In the genomic region with DNA sequence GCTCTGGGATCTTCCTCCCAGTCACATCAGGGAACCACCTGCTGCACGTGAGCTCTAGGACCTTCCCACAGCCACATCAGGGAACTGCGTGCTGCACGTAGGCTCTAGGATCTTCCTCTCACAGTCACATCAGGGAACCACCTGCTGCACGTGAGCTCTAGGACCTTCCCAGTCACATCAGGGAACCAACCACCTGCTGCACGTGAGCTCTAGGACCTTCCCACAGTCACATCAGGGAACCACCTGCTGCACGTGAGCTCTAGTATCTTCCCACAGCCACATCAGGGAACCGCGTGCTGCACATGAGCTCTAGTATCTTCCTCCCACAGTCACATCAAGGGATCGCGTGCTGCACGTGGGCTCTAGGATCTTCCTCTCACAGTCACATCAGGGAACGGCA, we compare ENCODE assay signal across 21 cellular contexts.
DNase-seq lines count a peak whose midpoint lies in the region; ATAC-seq, FAIRE-seq and TF ChIP-seq lines count a peak whose summit lies in the region.
"Had no signal": no experiment of that assay in that cellular context is flagged by ENCODE, and none has a peak within 500 bp of the region (broad histone marks: within the 10 kb centered on the region; RNA-seq: fewer than 3 reads in every experiment).

No MANE protein-coding gene starts in this region.

- no peaks in the 10 kb centered on the region for H3K9me3 ChIP-seq in CD4-positive, alpha-beta T cell (ENCODE audit: control insufficient read depth, low read length)
- H3K9me3 ChIP-seq in K562 (replicated peaks; ENCODE audit: control insufficient read depth, insufficient read depth, low read depth, low read length) (no peaks in the 10 kb centered on the region), esophagus muscularis mucosa (no peaks in the 10 kb centered on the region), neuronal stem cell (replicated peaks in 1 of 2; ENCODE audit: control insufficient read depth in 2 of 2, insufficient read depth in 1 of 2, low read depth in 1 of 2, low read length in 2 of 2) (peaks cover 2 to 14% of the 10 kb centered on the region in 2 donors)

- no peaks in the 10 kb centered on the region for H4K20me1 ChIP-seq in K562 (replicated peaks; ENCODE audit: control insufficient read depth, insufficient read depth, low read length)

- no peaks in the 10 kb centered on the region for H3K27me3 Mint-ChIP-seq in CD4-positive, alpha-beta T cell
- H3K27me3 Mint-ChIP-seq in activated T-helper 1 cell treated with anti-CD3 and anti-CD28 coated beads, Interleukin-12 subunit alpha, Interleukin-12 subunit beta, Interleukin-2, Interleukin-4 antibody, amounts not matched to agents 30 ng/mL and 10 ng/mL and 1 ng/mL, durations not matched to agents 14 hours and 24 hours and 36 hours (ENCODE audit: insufficient read depth), result peaks cover 14% of the 10 kb centered on the region

- no peak overlapping the region for H3K4me3 Mint-ChIP-seq in CD4-positive, alpha-beta T cell
- H3K4me3 Mint-ChIP-seq in activated T-helper 1 cell treated with anti-CD3 and anti-CD28 coated beads, Interleukin-12 subunit alpha, Interleukin-12 subunit beta, Interleukin-2, Interleukin-4 antibody, amounts not matched to agents 30 ng/mL and 10 ng/mL and 1 ng/mL, durations not matched to agents 14 hours and 24 hours and 36 hours, result no peak overlapping the region
- H3K4me3 Mint-ChIP-seq: CD8-positive, alpha-beta T cell had no signal

- TF ChIP-seq EP300 in K562 (IDR thresholded peaks at IDR 0.05; ENCODE audit: low read length), result no peak
- no peak for TF ChIP-seq EP300 in esophagus muscularis mucosa (IDR thresholded peaks at IDR 0.05)

- no peak for ATAC-seq in CD4-positive, alpha-beta T cell (ENCODE audit: poor library complexity)
- no peak for ATAC-seq in K562
- ATAC-seq: CD8-positive, alpha-beta T cell had no signal

- H3K4me3 ChIP-seq in K562 (no peak overlapping the region), esophagus muscularis mucosa (no peak overlapping the region), neuronal stem cell (ENCODE audit: low read length in 2 of 2) (peak overlapping the region in 1 of 2 donors; percentile 17)

- H3K23ac ChIP-seq in neuronal stem cell (ENCODE audit: low read depth, low read length, poor library complexity), result no peak overlapping the region

- H4K91ac ChIP-seq in neuronal stem cell (ENCODE audit: low read depth, low read length, poor library complexity), result no peak overlapping the region

- no peak for TF ChIP-seq CTCF in CD4-positive, alpha-beta T cell (IDR thresholded peaks at IDR 0.05)
- no peak for TF ChIP-seq CTCF in K562 (IDR thresholded peaks at IDR 0.05 in 2 of 3, conservative IDR thresholded peaks at IDR 0.05 in 1 of 3; ENCODE audit: insufficient read depth in 2 of 3, low read depth in 1 of 3, low read length in 3 of 3)
- TF ChIP-seq CTCF in esophagus muscularis mucosa (IDR thresholded peaks at IDR 0.05), result no peak

- H3K9me3 Mint-ChIP-seq in CD4-positive, alpha-beta T cell, result no peaks in the 10 kb centered on the region
- H3K9me3 Mint-ChIP-seq in activated T-helper 1 cell treated with anti-CD3 and anti-CD28 coated beads, Interleukin-12 subunit alpha, Interleukin-12 subunit beta, Interleukin-2, Interleukin-4 antibody, amounts not matched to agents 30 ng/mL and 10 ng/mL and 1 ng/mL, durations not matched to agents 14 hours and 24 hours and 36 hours, result no peaks in the 10 kb centered on the region

- DNase-seq in CD4-positive, alpha-beta T cell, result no peak
- DNase-seq in K562 (ENCODE audit: extremely low read depth in 1 of 4, low spot score in 3 of 4) (no peak), esophagus muscularis mucosa (ENCODE audit: extremely low spot score) (no peak), neuronal stem cell (ENCODE audit: low spot score) (no peak), activated gamma-delta T cell treated with Interleukin-2 at 50 U/mL for 16 hours (no peak), hippocampal formation (lab: John Stamatoyannopoulos, UW) (no peak), putamen (ENCODE audit: low spot score) (no peak)
- DNase-seq in activated T-helper 1 cell treated with anti-CD3 and anti-CD28 coated beads, Interleukin-12 subunit alpha, Interleukin-12 subunit beta, Interleukin-2, Interleukin-4 antibody, amounts not matched to agents 30 ng/mL and 10 ng/mL and 1 ng/mL, durations not matched to agents 14 hours and 24 hours and 36 hours (ENCODE audit: low spot score), result no peak
- DNase-seq: ACHN; CD8-positive, alpha-beta T cell; COR-L47; DMS153; DMS79 treated with DMSO at 0.1 percent for 48 hours; EL; GOT3; HCEC 1CT; IMR-90 had no signal

- H3K27ac ChIP-seq in CD4-positive, alpha-beta T cell (ENCODE audit: low read depth, low read length), result no peak overlapping the region
- no peak overlapping the region for H3K27ac ChIP-seq in K562 (ENCODE audit: extremely low read depth, low read depth, low read length)
- peak overlapping the region in 3 of 4 donors; percentile 22 to 85 (median 30) for H3K27ac ChIP-seq in esophagus muscularis mucosa (replicated peaks in 1 of 4)
- no peak overlapping the region for H3K27ac ChIP-seq in neuronal stem cell (replicated peaks; ENCODE audit: low read length)
- H3K27ac ChIP-seq: C4-2B had no signal

- no peak overlapping the region for H2BK120ac ChIP-seq in neuronal stem cell (ENCODE audit: low read depth, low read length)

- peaks cover 10% of the 10 kb centered on the region for H3K79me1 ChIP-seq in neuronal stem cell (ENCODE audit: low read depth, low read length)

- H2BK5ac ChIP-seq in neuronal stem cell (ENCODE audit: low read length), result no peak overlapping the region

- H3K79me2 ChIP-seq in K562 (ENCODE audit: control insufficient read depth, insufficient read depth, low read length), result no peaks in the 10 kb centered on the region

- WGBS in K562 (ENCODE audit: insufficient coverage, low coverage, missing lambda C conversion rate), result 0% methylated on average over 11 of the region's 12 CpGs
- WGBS in esophagus muscularis mucosa, result 96% methylated on average over 12 of the region's 12 CpGs
- WGBS in neuronal stem cell (ENCODE audit: extremely low coverage in 2 of 2, insufficient read length in 2 of 2, insufficient replicate concordance in 1 of 2), 2 donors, result no CpG with 5 or more reads among the region's 12 CpGs

- H3K27me3 ChIP-seq in CD4-positive, alpha-beta T cell (ENCODE audit: control insufficient read depth, insufficient read depth, low read length), result no peaks in the 10 kb centered on the region
- H3K27me3 ChIP-seq in K562 (ENCODE audit: control insufficient read depth in 2 of 2, insufficient read depth in 2 of 2, low read length in 2 of 2) (peaks cover 8 to 28% of the 10 kb centered on the region in 2 experiments; a peak in 4 of 5 replicates), esophagus muscularis mucosa (no peaks in the 10 kb centered on the region), neuronal stem cell (ENCODE audit: control insufficient read depth in 3 of 3, insufficient read depth in 3 of 3, low read depth in 1 of 3, low read length in 3 of 3) (no peaks in the 10 kb centered on the region)

- no peak for TF ChIP-seq RAD21 in K562 (CRISPR knock-in tag; conservative IDR thresholded peaks at IDR 0.05 in 1 of 2, IDR thresholded peaks at IDR 0.05 in 1 of 2)

- no TSS peak for BruUV-seq in K562 (replicated peaks; lab: Mats Ljungman, UMichigan)

- peak overlapping the region; percentile 34 for H3K27ac Mint-ChIP-seq in CD4-positive, alpha-beta T cell
- no peak overlapping the region for H3K27ac Mint-ChIP-seq in activated T-helper 1 cell treated with anti-CD3 and anti-CD28 coated beads, Interleukin-12 subunit alpha, Interleukin-12 subunit beta, Interleukin-2, Interleukin-4 antibody, amounts not matched to agents 30 ng/mL and 10 ng/mL and 1 ng/mL, durations not matched to agents 14 hours and 24 hours and 36 hours
- H3K27ac Mint-ChIP-seq: CD8-positive, alpha-beta T cell had no signal

- H3K4ac ChIP-seq in neuronal stem cell (ENCODE audit: low read length), result no peak overlapping the region

- no peaks in the 10 kb centered on the region for H3K9me1 ChIP-seq in K562 (ENCODE audit: control insufficient read depth, insufficient read depth, low read length)

- H3K4me2 ChIP-seq in K562 (ENCODE audit: insufficient read depth, low read length), result no peak overlapping the region
- H3K4me2 ChIP-seq in neuronal stem cell (ENCODE audit: insufficient read depth, low read length, poor library complexity, severe bottlenecking), result no peak overlapping the region

- H3K4me1 ChIP-seq in K562 (replicated peaks in 1 of 2; ENCODE audit: control insufficient read depth in 2 of 2, insufficient read depth in 2 of 2, low read length in 2 of 2) (no peaks in the 10 kb centered on the region), esophagus muscularis mucosa (peaks cover 19 to 50% (median 41%) of the 10 kb centered on the region in 4 donors), neuronal stem cell (ENCODE audit: control insufficient read depth in 2 of 2, insufficient read depth in 1 of 2, low read depth in 1 of 2, low read length in 2 of 2) (peaks cover 0 to 8% of the 10 kb centered on the region in 2 donors)

- H2AFZ ChIP-seq in K562 (ENCODE audit: low read depth, low read length) (no peak overlapping the region), neuronal stem cell (ENCODE audit: low read length) (no peak overlapping the region)

- CTCF ChIA-PET in CD4-positive, alpha-beta T cell (lab: Charles Lee), result no interaction called here
- CTCF ChIA-PET in K562 (lab: Yijun Ruan, JAX; ENCODE audit: low intra/inter-chr PET ratio), result no interaction called here

- POLR2A ChIA-PET in CD4-positive, alpha-beta T cell (lab: Charles Lee), result interaction anchor here (1.0 to 2.0 kb wide), 3 partner anchors 9 to 25 kb away, joined by 7 to 10 read pairs (median 9); no protein-coding TSS in a partner anchor
- POLR2A ChIA-PET in K562 (lab: Yijun Ruan, JAX), result interaction anchor here (0.8 to 1.2 kb wide), 2 partner anchors 22 to 115 kb away, joined by 3 to 4 read pairs; no protein-coding TSS in a partner anchor

- intact Hi-C loops in CD4-positive, alpha-beta T cell (cut with DNase I, micrococcal nuclease), result no loop called here
- intact Hi-C loops in K562 (cut with micrococcal nuclease), result no loop called here
- intact Hi-C loops in esophagus muscularis mucosa (cut with DNase I), result loop anchor here (5.0 kb wide), 1 partner anchor 33 kb away; no protein-coding TSS in a partner anchor
- intact Hi-C loops in activated T-helper 1 cell treated with anti-CD3 and anti-CD28 coated beads, Interleukin-12 subunit alpha, Interleukin-12 subunit beta, Interleukin-2, Interleukin-4 antibody, amounts not matched to agents 30 ng/mL and 10 ng/mL and 1 ng/mL, durations not matched to agents 14 hours and 24 hours and 36 hours (cut with micrococcal nuclease), result no loop called here

- peaks cover 35% of the 10 kb centered on the region for H3K4me1 Mint-ChIP-seq in CD4-positive, alpha-beta T cell (ENCODE audit: low read depth)
- H3K4me1 Mint-ChIP-seq in activated T-helper 1 cell treated with anti-CD3 and anti-CD28 coated beads, Interleukin-12 subunit alpha, Interleukin-12 subunit beta, Interleukin-2, Interleukin-4 antibody, amounts not matched to agents 30 ng/mL and 10 ng/mL and 1 ng/mL, durations not matched to agents 14 hours and 24 hours and 36 hours (ENCODE audit: low read depth), result no peaks in the 10 kb centered on the region

- TF ChIP-seq POLR2A in K562 (conservative IDR thresholded peaks at IDR 0.05) (no peak), esophagus muscularis mucosa (IDR thresholded peaks at IDR 0.05; ENCODE audit: low read depth) (no peak)

- no peak overlapping the region for H3K18ac ChIP-seq in neuronal stem cell (ENCODE audit: low read length)

- H2AK5ac ChIP-seq in neuronal stem cell (ENCODE audit: low read depth, low read length), result no peak overlapping the region

- no peak overlapping the region for H4K8ac ChIP-seq in neuronal stem cell (ENCODE audit: low read depth, low read length)

- H3K14ac ChIP-seq in neuronal stem cell (ENCODE audit: low read length), result peak overlapping the region; percentile 57

- no peak overlapping the region for H3K9ac ChIP-seq in K562 (ENCODE audit: insufficient read depth in 1 of 2, low read depth in 2 of 2, low read length in 2 of 2)
- H3K9ac ChIP-seq in neuronal stem cell (ENCODE audit: low read depth, low read length, poor library complexity), result no peak overlapping the region

- no peak overlapping the region for H2BK12ac ChIP-seq in neuronal stem cell (ENCODE audit: low read length)

- H2BK15ac ChIP-seq in neuronal stem cell (ENCODE audit: low read length), result no peak overlapping the region

- FAIRE-seq in K562 (lab: Jason Lieb, UNC), result no peak
- FAIRE-seq: D721Med, G401.6, GM12891 had no signal

- in situ Hi-C loops in K562 (cut with MboI), result no loop called here

- H3K36me3 ChIP-seq in K562 (ENCODE audit: control insufficient read depth, insufficient read depth, low read length) (no peaks in the 10 kb centered on the region), esophagus muscularis mucosa (peaks cover 0 to 3% (median 2%) of the 10 kb centered on the region in 4 donors), neuronal stem cell (replicated peaks in 1 of 2; ENCODE audit: control insufficient read depth in 2 of 2, insufficient read depth in 2 of 2, low read length in 2 of 2) (peaks cover 11 to 12% of the 10 kb centered on the region in 2 donors)

- peaks cover 20% of the 10 kb centered on the region for H3K36me3 Mint-ChIP-seq in CD4-positive, alpha-beta T cell (ENCODE audit: low read depth)
- peaks cover 3% of the 10 kb centered on the region for H3K36me3 Mint-ChIP-seq in activated T-helper 1 cell treated with anti-CD3 and anti-CD28 coated beads, Interleukin-12 subunit alpha, Interleukin-12 subunit beta, Interleukin-2, Interleukin-4 antibody, amounts not matched to agents 30 ng/mL and 10 ng/mL and 1 ng/mL, durations not matched to agents 14 hours and 24 hours and 36 hours (ENCODE audit: low read depth)
- H3K36me3 Mint-ChIP-seq: CD8-positive, alpha-beta T cell had no signal

Comparison
In these comparisons a context has a peak if more than half of its experiments do, and no peak if none do; other contexts are left out.
1. H3K27ac ChIP-seq: peak in esophagus muscularis mucosa (3 of 4); none in CD4-positive, alpha-beta T cell (single experiment), K562 (single experiment) and neuronal stem cell (single experiment).